In the genomic region with DNA sequence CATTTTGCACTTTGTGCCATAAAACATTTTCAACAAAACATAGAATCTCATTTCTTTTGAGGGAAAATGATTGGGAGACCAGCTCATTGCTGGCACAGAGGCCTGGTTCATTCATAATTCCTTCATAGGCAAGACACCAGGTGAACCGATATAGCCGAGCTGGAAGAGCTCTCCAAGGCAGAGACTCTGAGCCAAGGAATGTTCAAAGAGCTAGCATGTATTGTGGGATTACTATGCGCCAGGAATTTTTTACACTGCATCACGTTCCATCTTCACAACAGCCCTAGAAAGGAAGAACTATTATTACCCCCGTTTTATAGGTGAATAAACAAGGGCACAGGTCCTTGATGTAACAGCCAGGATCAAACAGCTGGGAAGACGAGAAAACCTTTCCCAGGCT, we compare ENCODE assay signal across 16 cellular contexts. TPM values are rescaled to one million over a fixed set of nuclear protein-coding genes. Genes with fewer than 3 reads are reported as not detected.
DNase-seq lines count a peak whose midpoint lies in the region; ATAC-seq, FAIRE-seq and TF ChIP-seq lines count a peak whose summit lies in the region.
"Had no signal": no experiment of that assay in that cellular context is flagged by ENCODE, and none has a peak within 500 bp of the region (broad histone marks: within the 10 kb centered on the region; RNA-seq: fewer than 3 reads in every experiment).

No MANE protein-coding gene starts in this region.

- peak overlapping the region; percentile 82 for H3K9ac ChIP-seq in OCI-LY3 (ENCODE audit: low read length)
- H3K9ac ChIP-seq in K562 (ENCODE audit: insufficient read depth in 1 of 2, low read depth in 2 of 2, low read length in 2 of 2), result peak overlapping the region in 1 of 2 experiments; percentile 22; a peak in 1 of 4 replicates

- POLR2A ChIA-PET in K562 (lab: Yijun Ruan, JAX), result interaction anchor here (0.5 to 4.2 kb wide), 5 partner anchors 13 to 170 kb away, joined by 3 to 21 read pairs (median 4); no protein-coding TSS in a partner anchor

- peaks cover 32% of the 10 kb centered on the region for H3K4me1 Mint-ChIP-seq in nephron progenitor cell
- peaks cover 30% of the 10 kb centered on the region for H3K4me1 Mint-ChIP-seq in activated naive CD4-positive, alpha-beta T cell treated with anti-CD3 and anti-CD28 coated beads for 36 hours (ENCODE audit: low read depth)

- WGBS in K562 (ENCODE audit: insufficient coverage, low coverage, missing lambda C conversion rate), result 54% methylated on average over 6 of the region's 6 CpGs

- H4K20me1 ChIP-seq in OCI-LY3 (ENCODE audit: insufficient read depth, low read length) (no peaks in the 10 kb centered on the region), K562 (replicated peaks; ENCODE audit: control insufficient read depth, insufficient read depth, low read length) (no peaks in the 10 kb centered on the region)

- H3K36me3 ChIP-seq in ACC112 (ENCODE audit: insufficient read depth, low read length) (peaks cover 14% of the 10 kb centered on the region), OCI-LY3 (replicated peaks; ENCODE audit: low read depth, low read length) (peaks cover 12% of the 10 kb centered on the region), K562 (ENCODE audit: control insufficient read depth, insufficient read depth, low read length) (no peaks in the 10 kb centered on the region), BE2C (no peaks in the 10 kb centered on the region)

- no peaks in the 10 kb centered on the region for H3K36me3 Mint-ChIP-seq in nephron progenitor cell (ENCODE audit: low read depth)
- H3K36me3 Mint-ChIP-seq in activated naive CD4-positive, alpha-beta T cell treated with anti-CD3 and anti-CD28 coated beads for 36 hours (ENCODE audit: low read depth), result no peaks in the 10 kb centered on the region
- H3K36me3 Mint-ChIP-seq: CD4-positive, CD25-positive, alpha-beta regulatory T cell had no signal

- H3K4me3 ChIP-seq in ACC112 (ENCODE audit: low read depth, low read length), result no peak overlapping the region
- H3K4me3 ChIP-seq in OCI-LY3 (ENCODE audit: low read length), result peak overlapping the region; percentile 83
- H3K4me3 ChIP-seq in K562, result no peak overlapping the region
- H3K4me3 ChIP-seq in BE2C (ENCODE audit: low read depth, low read length), result no peak overlapping the region

- no peak overlapping the region for H2AFZ ChIP-seq in ACC112 (ENCODE audit: low read length, unreplicated experiment)
- no peak overlapping the region for H2AFZ ChIP-seq in OCI-LY3 (ENCODE audit: low read depth, low read length)
- H2AFZ ChIP-seq in K562 (ENCODE audit: low read depth, low read length), result peak overlapping the region; percentile 89

- ATAC-seq in K562, result no peak

- H3K4me3 Mint-ChIP-seq in nephron progenitor cell, result no peak overlapping the region
- no peak overlapping the region for H3K4me3 Mint-ChIP-seq in activated naive CD4-positive, alpha-beta T cell treated with anti-CD3 and anti-CD28 coated beads for 36 hours

- H3K9me3 ChIP-seq in OCI-LY3 (ENCODE audit: insufficient read depth, low read length) (no peaks in the 10 kb centered on the region), K562 (replicated peaks; ENCODE audit: control insufficient read depth, insufficient read depth, low read depth, low read length) (no peaks in the 10 kb centered on the region), BE2C (no peaks in the 10 kb centered on the region)

- H3K4me1 ChIP-seq in ACC112 (ENCODE audit: control insufficient read depth, insufficient read depth, low read length, unreplicated experiment), result peaks cover 40% of the 10 kb centered on the region
- H3K4me1 ChIP-seq in OCI-LY3 (ENCODE audit: low read length), result peaks cover 50% of the 10 kb centered on the region
- peaks cover 16 to 58% of the 10 kb centered on the region in 2 experiments for H3K4me1 ChIP-seq in K562 (replicated peaks in 1 of 2; ENCODE audit: control insufficient read depth in 2 of 2, insufficient read depth in 2 of 2, low read length in 2 of 2)
- H3K4me1 ChIP-seq in BE2C, result no peaks in the 10 kb centered on the region

- H3K9me1 ChIP-seq in K562 (ENCODE audit: control insufficient read depth, insufficient read depth, low read length), result no peaks in the 10 kb centered on the region

- peaks cover 4% of the 10 kb centered on the region for H3K27me3 Mint-ChIP-seq in nephron progenitor cell (ENCODE audit: low read depth, poor library complexity)
- peaks cover 20% of the 10 kb centered on the region for H3K27me3 Mint-ChIP-seq in activated naive CD4-positive, alpha-beta T cell treated with anti-CD3 and anti-CD28 coated beads for 36 hours (ENCODE audit: low read depth)

- H3K9me3 Mint-ChIP-seq in nephron progenitor cell, result no peaks in the 10 kb centered on the region
- H3K9me3 Mint-ChIP-seq in activated naive CD4-positive, alpha-beta T cell treated with anti-CD3 and anti-CD28 coated beads for 36 hours, result no peaks in the 10 kb centered on the region

- H3K79me2 ChIP-seq in ACC112 (ENCODE audit: control insufficient read depth, insufficient read depth, low read length, unreplicated experiment), result peaks cover 22% of the 10 kb centered on the region
- H3K79me2 ChIP-seq in OCI-LY3 (ENCODE audit: low read length), result peaks cover 85% of the 10 kb centered on the region
- peaks cover 2% of the 10 kb centered on the region; the same call in 1 of the 3 replicates for H3K79me2 ChIP-seq in K562 (ENCODE audit: control insufficient read depth, insufficient read depth, low read length)

- CTCF ChIA-PET in K562 (lab: Yijun Ruan, JAX; ENCODE audit: low intra/inter-chr PET ratio), result interaction anchor here (1.1 to 3.1 kb wide), 3 partner anchors 68 to 331 kb away, joined by 3 to 52 read pairs (median 11); no protein-coding TSS in a partner anchor
- CTCF ChIA-PET in activated naive CD4-positive, alpha-beta T cell treated with anti-CD3 and anti-CD28 coated beads for 36 hours (lab: Charles Lee), result interaction anchor here (0.6 to 9.7 kb wide), 15 partner anchors 12 to 332 kb away, joined by 3 to 331 read pairs (median 4); no protein-coding TSS in a partner anchor

- H3K27ac ChIP-seq in ACC112 (ENCODE audit: low read depth, low read length) (peak overlapping the region; percentile 96; the same call in 1 of the 2 replicates), OCI-LY3 (ENCODE audit: low read length) (peak overlapping the region; percentile 100), K562 (ENCODE audit: extremely low read depth, low read depth, low read length) (0 out of 3 replicates have a peak overlapping the region, but pooled peaks have one; percentile 29)

- TF ChIP-seq CTCF in OCI-LY3 (IDR thresholded peaks at IDR 0.05; ENCODE audit: low read depth, low read length), result no peak
- TF ChIP-seq CTCF in K562 (IDR thresholded peaks at IDR 0.05 in 2 of 3, conservative IDR thresholded peaks at IDR 0.05 in 1 of 3; ENCODE audit: insufficient read depth in 2 of 3, low read depth in 1 of 3, low read length in 3 of 3), result no peak
- no peak for TF ChIP-seq CTCF in nephron progenitor cell (IDR thresholded peaks at IDR 0.05)
- TF ChIP-seq CTCF in BE2C (IDR thresholded peaks at IDR 0.05; ENCODE audit: low read depth, low read length), result no peak

- H3K27me3 ChIP-seq in ACC112 (ENCODE audit: insufficient read depth, low read length) (no peaks in the 10 kb centered on the region), OCI-LY3 (ENCODE audit: low read depth, low read length) (no peaks in the 10 kb centered on the region), K562 (ENCODE audit: control insufficient read depth in 2 of 2, insufficient read depth in 2 of 2, low read length in 2 of 2) (no peaks in the 10 kb centered on the region), BE2C (peaks cover 33% of the 10 kb centered on the region)

- in situ Hi-C loops in K562 (cut with MboI), result loop anchor here (5.0 to 25.0 kb wide), 2 partner anchors 163 to 613 kb away; no protein-coding TSS in a partner anchor

- peak overlapping the region; percentile 77 for H3K27ac Mint-ChIP-seq in nephron progenitor cell
- no peak overlapping the region for H3K27ac Mint-ChIP-seq in activated naive CD4-positive, alpha-beta T cell treated with anti-CD3 and anti-CD28 coated beads for 36 hours

- no peak for FAIRE-seq in K562 (lab: Jason Lieb, UNC)
- no peak for FAIRE-seq in urothelium cell line (lab: Jason Lieb, UNC)
- FAIRE-seq: GM12891 had no signal

- BruUV-seq in K562 (replicated peaks; lab: Mats Ljungman, UMichigan), result no TSS peak

- DNase-seq in K562 (ENCODE audit: extremely low read depth in 1 of 4, low spot score in 3 of 4) (no peak), nephron progenitor cell (no peak), urothelium cell line (ENCODE audit: low spot score) (no peak), OCI-M1 (lab: John Stamatoyannopoulos, UW) (no peak), BE2C (no peak)
- DNase-seq in activated naive CD4-positive, alpha-beta T cell treated with anti-CD3 and anti-CD28 coated beads for 36 hours, result no peak
- DNase-seq: DMS79, NCI-H1092, NCI-H748 treated with DMSO at 0.1 percent for 48 hours, SIG-M5 had no signal

- TF ChIP-seq POLR2A in K562 (conservative IDR thresholded peaks at IDR 0.05), result no peak

- TF ChIP-seq RAD21 in K562 (CRISPR knock-in tag; conservative IDR thresholded peaks at IDR 0.05 in 1 of 2, IDR thresholded peaks at IDR 0.05 in 1 of 2), result no peak

- peak overlapping the region; percentile 98 for H3K4me2 ChIP-seq in OCI-LY3 (ENCODE audit: low read length)
- H3K4me2 ChIP-seq in K562 (ENCODE audit: insufficient read depth, low read length), result peak overlapping the region; percentile 75

- TF ChIP-seq EP300 in K562 (IDR thresholded peaks at IDR 0.05; ENCODE audit: low read length), result no peak

- intact Hi-C loops in K562 (cut with micrococcal nuclease), result loop anchor here (1.0 to 5.0 kb wide), 4 partner anchors 43 to 347 kb away; no protein-coding TSS in a partner anchor
- intact Hi-C loops in activated naive CD4-positive, alpha-beta T cell treated with anti-CD3 and anti-CD28 coated beads for 36 hours (cut with micrococcal nuclease), result no loop called here

RNA-seq across cellular contexts. Expression of a gene that starts 2.1 kb away (rescaled TPM):
- 5.2 and 5.4 TPM in 2 replicates for total RNA-seq in K562 (2011; cell fraction: chromatin; rRNA removed; ENCODE audit: low replicate concordance)
- 2.2 and 6.7 TPM in 2 replicates for total RNA-seq in K562 (2011; cell fraction: nucleolus; rRNA removed)
- total RNA-seq in K562 (2011; cell fraction: nucleoplasm; rRNA removed), result 1.9 and 7.3 TPM in 2 replicates
- total RNA-seq in K562 (2014; rRNA removed), result 1.1 and 1.2 TPM in 2 replicates
- 1.3 and 1.5 TPM in 2 replicates for total RNA-seq in K562 (2014; rRNA removed; fragmentation: Illumina TruSeq; extraction: Trizol)
- 0.68 and 0.76 TPM in 2 replicates for total RNA-seq in K562 (2015; rRNA removed; fragmentation: Illumina TruSeq; extraction: Trizol)
- total RNA-seq in K562 (2021), result 0.94 and 1.5 TPM in 2 replicates
- 1.2 and 1.6 TPM in 2 replicates for polyA plus RNA-seq in K562 (2011; rRNA removed)
- 0.48 and 0.63 TPM in 2 replicates for polyA plus RNA-seq in K562 (2011; cell fraction: cytosol; rRNA removed)
- 3.0 and 4.2 TPM in 2 replicates for polyA plus RNA-seq in K562 (2011; cell fraction: nucleus; rRNA removed)
- 1.1 and 2.5 TPM in 2 replicates for polyA plus RNA-seq in K562 (2012)
- 2.0 and 2.2 TPM in 2 replicates for polyA plus RNA-seq in K562 (2014; fragmentation: Illumina TruSeq; extraction: Trizol)
- polyA plus RNA-seq in K562 (2014; fragmentation: Nextera tagmentation; extraction: Ambion mirVana), result 1 to 10 TPM; 1.5 to 2.9 TPM
- polyA plus RNA-seq in K562 (2014; rRNA removed), result 1.2 and 2.2 TPM in 2 replicates
- polyA minus RNA-seq in K562 (2011; rRNA and poly(A)+ RNA removed), result 0.57 and 1.1 TPM in 2 replicates
- polyA minus RNA-seq in K562 (2011; cell fraction: cytosol; rRNA and poly(A)+ RNA removed), result 1.4 and 1.5 TPM in 2 replicates
- polyA minus RNA-seq in K562 (2011; cell fraction: nucleus; rRNA and poly(A)+ RNA removed), result 2.4 TPM in 2 replicates
- 1 to 10 TPM; 3.8 to 4.0 TPM for total RNA-seq in activated naive CD4-positive, alpha-beta T cell treated with anti-CD3 and anti-CD28 coated beads for 36 hours
- polyA plus RNA-seq in BE2C (2012; ENCODE audit: insufficient read depth, insufficient read length, low read depth), result not detected
- total RNA-seq: A172; CD4-positive, CD25-positive, alpha-beta regulatory T cell; G401 had no signal
- polyA plus RNA-seq: CD4-positive, CD25-positive, alpha-beta regulatory T cell had no signal

Comparison
In these comparisons a context has a peak if more than half of its experiments do, and no peak if none do; other contexts are left out.
1. H3K27ac ChIP-seq: peak in every context shown above with its lines; median percentile 100 in OCI-LY3; 96 in ACC112; 29 in K562.